11 cellular contexts compared by ENCODE assay signal in genomic region chr1:171501305-171502021, GRCh38. TPM values are rescaled to one million over a fixed set of nuclear protein-coding genes. Genes with fewer than 3 reads are reported as not detected.
DNase-seq lines count a peak whose midpoint lies in the region; ATAC-seq, FAIRE-seq and TF ChIP-seq lines count a peak whose summit lies in the region.
"Had no signal": no experiment of that assay in that cellular context is flagged by ENCODE, and none has a peak within 500 bp of the region (broad histone marks: within the 10 kb centered on the region; RNA-seq: fewer than 3 reads in every experiment).

No MANE protein-coding gene starts in this region.

- H3K36me3 Mint-ChIP-seq in immature natural killer cell = peaks cover 0 to 8% (median 3%) of the 10 kb centered on the region in 3 donors

- TF ChIP-seq POLR2A in thyroid gland (IDR thresholded peaks at IDR 0.05) = no peak

- H3K27me3 Mint-ChIP-seq in immature natural killer cell (ENCODE audit: low read depth in 3 of 3) = peaks cover 0 to 3% (median 2%) of the 10 kb centered on the region in 3 donors

- H3K27ac Mint-ChIP-seq in immature natural killer cell = peak overlapping the region in 4 of 6 donors; percentile 14 to 68 (median 30)
- H3K27ac Mint-ChIP-seq: nephron had no signal

- H3K4me3 Mint-ChIP-seq in immature natural killer cell = no peak overlapping the region
- H3K4me3 Mint-ChIP-seq: nephron had no signal

- DNase-seq in immature natural killer cell = no peak
- no peak for DNase-seq in RCC 7860 (ENCODE audit: low spot score)
- DNase-seq in activated effector memory CD4-positive, alpha-beta T cell treated with anti-CD3 and anti-CD28 coated beads, Interleukin-2, amount 50 U/mL, for 16 hours = no peak
- no peak for DNase-seq in thyroid gland
- no peak for DNase-seq in globus pallidus (ENCODE audit: low spot score)
- DNase-seq: KBM-7, upper lobe of left lung had no signal

- no peaks in the 10 kb centered on the region for H3K9me3 Mint-ChIP-seq in immature natural killer cell
- H3K9me3 Mint-ChIP-seq: nephron had no signal

- H3K4me1 Mint-ChIP-seq in immature natural killer cell = peaks cover 91 to 100% of the 10 kb centered on the region in 2 donors

- no peak for TF ChIP-seq CTCF in thyroid gland (IDR thresholded peaks at IDR 0.05)

- H3K9me3 ChIP-seq in thyroid gland = no peaks in the 10 kb centered on the region
- H3K9me3 ChIP-seq: upper lobe of left lung had no signal

- H3K27ac ChIP-seq in thyroid gland = no peak overlapping the region
- H3K27ac ChIP-seq: upper lobe of left lung had no signal

- intact Hi-C loops in thyroid gland (cut with DNase I) = no loop called here

- ATAC-seq in GM18520 (IDR thresholded peaks at IDR 0.05; ENCODE audit: unreplicated experiment) (peak; percentile 86), GM21390 (IDR thresholded peaks at IDR 0.05; ENCODE audit: unreplicated experiment) (peak; percentile 80), HG03135 (IDR thresholded peaks at IDR 0.05; ENCODE audit: unreplicated experiment) (peak; percentile 73)

- FAIRE-seq in RCC 7860 (lab: Jason Lieb, UNC) = no peak

- H3K36me3 ChIP-seq in thyroid gland = no peaks in the 10 kb centered on the region

- peaks cover 11 to 17% of the 10 kb centered on the region in 2 donors for H3K4me1 ChIP-seq in thyroid gland

- H3K27me3 ChIP-seq in thyroid gland = no peaks in the 10 kb centered on the region
- H3K27me3 ChIP-seq: upper lobe of left lung had no signal

- H3K4me3 ChIP-seq in thyroid gland (replicated peaks in 1 of 3) = no peak overlapping the region
- H3K4me3 ChIP-seq: upper lobe of left lung had no signal

RNA-seq across cellular contexts. Expression of gene PRRC2C, which starts 16.1 kb away (rescaled TPM):
- polyA plus RNA-seq in immature natural killer cell = 100 to 1,000 TPM in 1 of 3 donors, 10 to 100 TPM in 1, 1 to 10 TPM in 1; 7.9 to 109 (median 21.6) TPM
- total RNA-seq in thyroid gland = 100 to 1,000 TPM in 1 of 4 donors, 10 to 100 TPM in 3; 70.0 to 278 (median 81.4) TPM
